ENCODE assay signal across 8 cellular contexts in genomic region chr1:248837794-248838356, GRCh38. TPM values are rescaled to one million over a fixed set of nuclear protein-coding genes. Genes with fewer than 3 reads are reported as not detected.
A peak's percentile ranks its signal among the peaks of the same experiment; 100 is the strongest.
DNase-seq lines count a peak whose midpoint lies in the region; ATAC-seq, FAIRE-seq and TF ChIP-seq lines count a peak whose summit lies in the region.

TSS of gene ZNF672 (plus strand) at chr1:248838224. CDS start at chr1:248847275, 9,051 bp downstream.

- TF ChIP-seq POLR2A in H54 (IDR thresholded peaks at IDR 0.05; ENCODE audit: low read depth, low read length): peak; percentile 76

- DNase-seq in ELF-1 (ENCODE audit: low read depth, low spot score) (peak; percentile 99), H54 (ENCODE audit: insufficient read length, low spot score) (peak; percentile 83), LoVo (ENCODE audit: low spot score) (peak; percentile 96), RWPE1 (ENCODE audit: low spot score) (peak; percentile 97), fibroblast of gingiva (ENCODE audit: low read depth) (peak; percentile 98)
- DNase-seq in activated T-helper 1 cell treated with anti-CD3 and anti-CD28 coated beads, Interleukin-2, amount 50 U/mL, for 16 hours (ENCODE audit: low read depth in 1 of 2, low spot score in 1 of 2): peak; percentile 77 to 86
- peak; percentile 88 to 96 (median 92) for DNase-seq in naive thymus-derived CD8-positive, alpha-beta T cell
- peak; percentile 95 for DNase-seq in stimulated activated naive B cell treated with anti-CD40 and anti-IgM and Interleukin-4, amounts not matched to agents 10 μg/mL and 1 μg/mL and 100 μg/mL, for 72 hours

- POLR2A ChIA-PET in RWPE1 (lab: Yijun Ruan, JAX; ENCODE audit: low non-redundant PET): interaction anchor here (0.6 to 2.3 kb wide), 7 partner anchors 11 to 1976 kb away, joined by 3 to 21 read pairs (median 5); partner anchors contain the start of genes PGBD2, SH3BP5L and ZNF692
- POLR2A ChIA-PET in naive thymus-derived CD8-positive, alpha-beta T cell (lab: Charles Lee): interaction anchor here (0.9 to 5.5 kb wide), 8 partner anchors 11 to 68 kb away, joined by 3 to 141 read pairs (median 12); partner anchors contain the start of genes PGBD2, SH3BP5L and ZNF692

- peak within 1 kb of the TSS in 6 of 10 donors; percentile 94 to 99 (median 98) for H3K27ac Mint-ChIP-seq in naive thymus-derived CD8-positive, alpha-beta T cell
- H3K27ac Mint-ChIP-seq in stimulated activated naive B cell treated with anti-CD40 and anti-IgM and Interleukin-4, amounts not matched to agents 10 μg/mL and 1 μg/mL and 100 μg/mL, for 72 hours: no peak within 1 kb of the TSS

- CTCF ChIA-PET in RWPE1 (lab: Yijun Ruan, JAX): interaction anchor here (1.0 to 1.6 kb wide), 2 partner anchors 9 to 12 kb away, joined by 3 to 5 read pairs; partner anchors contain the start of gene SH3BP5L

- TF ChIP-seq CTCF in RWPE1 (conservative IDR thresholded peaks at IDR 0.05; ENCODE audit: low read depth): no peak

- peaks cover 12 to 32% (median 30%) of the 10 kb centered on the region in 4 donors for H3K4me1 Mint-ChIP-seq in naive thymus-derived CD8-positive, alpha-beta T cell
- H3K4me1 Mint-ChIP-seq in stimulated activated naive B cell treated with anti-CD40 and anti-IgM and Interleukin-4, amounts not matched to agents 10 μg/mL and 1 μg/mL and 100 μg/mL, for 72 hours: peaks cover 18 to 37% of the 10 kb centered on the region in 2 donors

- peaks cover 0 to 6% (median 0%) of the 10 kb centered on the region in 3 donors for H3K36me3 Mint-ChIP-seq in naive thymus-derived CD8-positive, alpha-beta T cell
- peaks cover 3 to 7% of the 10 kb centered on the region in 2 donors for H3K36me3 Mint-ChIP-seq in stimulated activated naive B cell treated with anti-CD40 and anti-IgM and Interleukin-4, amounts not matched to agents 10 μg/mL and 1 μg/mL and 100 μg/mL, for 72 hours

- FAIRE-seq in H54 (lab: Jason Lieb, UNC): no peak

- H3K27me3 Mint-ChIP-seq in naive thymus-derived CD8-positive, alpha-beta T cell: peaks cover 0 to 7% (median 2%) of the 10 kb centered on the region in 5 donors
- no peaks in the 10 kb centered on the region for H3K27me3 Mint-ChIP-seq in stimulated activated naive B cell treated with anti-CD40 and anti-IgM and Interleukin-4, amounts not matched to agents 10 μg/mL and 1 μg/mL and 100 μg/mL, for 72 hours

- H3K27ac ChIP-seq in RWPE1: peak within 1 kb of the TSS; percentile 96

- no peaks in the 10 kb centered on the region for H3K9me3 Mint-ChIP-seq in naive thymus-derived CD8-positive, alpha-beta T cell
- H3K9me3 Mint-ChIP-seq in stimulated activated naive B cell treated with anti-CD40 and anti-IgM and Interleukin-4, amounts not matched to agents 10 μg/mL and 1 μg/mL and 100 μg/mL, for 72 hours: no peaks in the 10 kb centered on the region

- peak within 1 kb of the TSS in 2 of 10 donors; percentile 92 to 95 for H3K4me3 Mint-ChIP-seq in naive thymus-derived CD8-positive, alpha-beta T cell
- no peak within 1 kb of the TSS for H3K4me3 Mint-ChIP-seq in stimulated activated naive B cell treated with anti-CD40 and anti-IgM and Interleukin-4, amounts not matched to agents 10 μg/mL and 1 μg/mL and 100 μg/mL, for 72 hours

- ATAC-seq in naive thymus-derived CD8-positive, alpha-beta T cell: peak; percentile 82 to 85
- ATAC-seq in stimulated activated naive B cell treated with anti-CD40 and anti-IgM and Interleukin-4, amounts not matched to agents 10 μg/mL and 1 μg/mL and 100 μg/mL, for 72 hours (replicated peaks): peak; percentile 72 to 80

RNA-seq across cellular contexts. Expression of gene ZNF672, which starts in this region (rescaled TPM):
- total RNA-seq in naive thymus-derived CD8-positive, alpha-beta T cell: 10 to 100 TPM; 35.8 to 37.2 TPM
- polyA plus RNA-seq in naive thymus-derived CD8-positive, alpha-beta T cell: 10 to 100 TPM; 17.9 to 25.6 (median 19.6) TPM

Comparison
In these comparisons a context has a peak if more than half of its experiments do, and no peak if none do; other contexts are left out.
1. Peak in every context shown above with its lines: DNase-seq, ATAC-seq and H3K27ac ChIP-seq.